Comparison of ENCODE assay signal across 15 cellular contexts in the genomic region with DNA sequence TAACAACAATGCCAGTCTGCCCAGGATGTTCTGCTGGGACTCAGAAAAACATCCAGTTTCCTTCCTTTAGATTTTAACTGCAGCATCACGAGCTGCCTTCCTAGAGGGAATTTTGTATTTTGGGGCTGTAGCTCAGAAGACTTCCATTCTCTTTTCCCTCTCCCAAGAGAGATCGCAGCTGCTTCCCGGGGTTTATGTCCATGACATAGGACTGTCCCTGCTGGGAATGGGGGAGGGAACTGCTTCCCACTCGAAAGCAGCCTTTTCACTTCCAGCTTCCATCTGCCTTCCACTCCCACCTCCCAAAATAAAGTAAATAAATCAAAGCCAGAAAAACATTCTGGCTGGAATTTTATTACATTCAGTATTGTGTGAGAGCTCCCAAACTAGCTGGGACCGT. TPM values are rescaled to one million over a fixed set of nuclear protein-coding genes. Genes with fewer than 3 reads are reported as not detected.
DNase-seq lines count a peak whose midpoint lies in the region; ATAC-seq and TF ChIP-seq lines count a peak whose summit lies in the region.
"Had no signal": no experiment of that assay in that cellular context is flagged by ENCODE, and none has a peak within 500 bp of the region (broad histone marks: within the 10 kb centered on the region; RNA-seq: fewer than 3 reads in every experiment).

No MANE protein-coding gene starts in this region.

- in situ Hi-C loops in HAP-1 (cut with MboI; ENCODE audit: low sequenced_read_pairs), result loop anchor here (25.0 kb wide), 1 partner anchor 649 kb away; no protein-coding TSS in a partner anchor

- no peak for TF ChIP-seq POLR2A in sigmoid colon (IDR thresholded peaks at IDR 0.05)

- H3K9me3 ChIP-seq in AG04450 (ENCODE audit: control insufficient read depth, insufficient read depth, low read length) (no peaks in the 10 kb centered on the region), T-helper 17 cell (ENCODE audit: control insufficient read depth, low read length, poor library complexity, severe bottlenecking) (no peaks in the 10 kb centered on the region), right atrium auricular region (no peaks in the 10 kb centered on the region), sigmoid colon (no peaks in the 10 kb centered on the region), HAP-1 (no peaks in the 10 kb centered on the region)

- no peak for ATAC-seq in T-helper 17 cell
- ATAC-seq: activated CD4-positive, alpha-beta T cell treated with anti-CD3 and anti-CD28 coated beads for 36 hours; activated T-helper 17 cell treated with anti-CD3 and anti-CD28 coated beads, Interleukin-2, amount 50 U/mL, for 72 hours had no signal

- H3K4me3 ChIP-seq in AG04450 (ENCODE audit: low read depth, low read length) (no peak overlapping the region), right atrium auricular region (no peak overlapping the region), sigmoid colon (no peak overlapping the region), HAP-1 (no peak overlapping the region)

- DNase-seq in AG04450 (ENCODE audit: low read depth, low spot score) (no peak), T-helper 17 cell (no peak), right atrium auricular region (ENCODE audit: low spot score) (no peak), sigmoid colon (no peak), DMS153 (lab: John Stamatoyannopoulos, UW) (no peak), HuH-7 (ENCODE audit: low spot score) (no peak), HAP-1 (ENCODE audit: low spot score in 2 of 2) (no peak), NCI-H82 (lab: John Stamatoyannopoulos, UW) (no peak)
- DNase-seq: activated CD4-positive, alpha-beta T cell treated with anti-CD3 and anti-CD28 coated beads for 36 hours; AML-193; central memory CD4-positive, alpha-beta T cell; NCI-H446; occipital lobe; stimulated activated CD4-positive, alpha-beta T cell treated with anti-CD3 and anti-CD28 coated beads, Interleukin-4, amount 100 ng/mL, for 24 hours had no signal

- CTCF ChIA-PET in AG04450 (lab: Charles Lee), result interaction anchor here (1.1 to 3.9 kb wide), 5 partner anchors 9 to 238 kb away, joined by 3 to 29 read pairs (median 3); no protein-coding TSS in a partner anchor

- no peaks in the 10 kb centered on the region for H3K27me3 Mint-ChIP-seq in T-helper 17 cell
- H3K27me3 Mint-ChIP-seq: activated CD4-positive, alpha-beta T cell treated with anti-CD3 and anti-CD28 coated beads for 36 hours; activated T-helper 17 cell treated with anti-CD3 and anti-CD28 coated beads, Interleukin-2, amount 50 U/mL, for 72 hours had no signal

- POLR2A ChIA-PET in AG04450 (lab: Yijun Ruan, JAX), result interaction anchor here (1.0 to 1.7 kb wide), 5 partner anchors 8 to 138 kb away, joined by 3 to 6 read pairs (median 5); a partner anchor contains a TSS

- peaks cover 33% of the 10 kb centered on the region for H3K4me1 Mint-ChIP-seq in T-helper 17 cell

- peak overlapping the region; percentile 69 for H3K27ac ChIP-seq in AG04450 (ENCODE audit: low read depth, low read length)
- H3K27ac ChIP-seq in right atrium auricular region, result peak overlapping the region; percentile 78 to 79
- H3K27ac ChIP-seq in sigmoid colon, result peak overlapping the region; percentile 70 to 84 (median 77)

- no peak overlapping the region for H3K4me3 Mint-ChIP-seq in T-helper 17 cell
- H3K4me3 Mint-ChIP-seq: activated CD4-positive, alpha-beta T cell treated with anti-CD3 and anti-CD28 coated beads for 36 hours; activated T-helper 17 cell treated with anti-CD3 and anti-CD28 coated beads, Interleukin-2, amount 50 U/mL, for 72 hours had no signal

- WGBS in sigmoid colon, 2 donors, result 67% methylated on average over 5 of the region's 5 CpGs

- peaks cover 0 to 60% of the 10 kb centered on the region in 2 donors for H3K4me1 ChIP-seq in right atrium auricular region
- H3K4me1 ChIP-seq in sigmoid colon, result peaks cover 0 to 76% (median 64%) of the 10 kb centered on the region in 4 donors
- H3K4me1 ChIP-seq in HAP-1, result no peaks in the 10 kb centered on the region

- peak overlapping the region; percentile 79 for H3K27ac Mint-ChIP-seq in T-helper 17 cell
- H3K27ac Mint-ChIP-seq: activated CD4-positive, alpha-beta T cell treated with anti-CD3 and anti-CD28 coated beads for 36 hours; activated T-helper 17 cell treated with anti-CD3 and anti-CD28 coated beads, Interleukin-2, amount 50 U/mL, for 72 hours had no signal

- intact Hi-C loops in sigmoid colon (cut with DNase I), result no loop called here

- TF ChIP-seq CTCF in AG04450 (IDR thresholded peaks at IDR 0.05; ENCODE audit: low read depth, low read length) (no peak), right atrium auricular region (IDR thresholded peaks at IDR 0.05) (no peak), sigmoid colon (IDR thresholded peaks at IDR 0.05) (no peak)

- H3K27me3 ChIP-seq in AG04450 (ENCODE audit: control insufficient read depth, insufficient read depth, low read length) (no peaks in the 10 kb centered on the region), right atrium auricular region (no peaks in the 10 kb centered on the region), sigmoid colon (no peaks in the 10 kb centered on the region), HAP-1 (ENCODE audit: low read depth) (no peaks in the 10 kb centered on the region)

- peaks cover 2% of the 10 kb centered on the region for H3K36me3 Mint-ChIP-seq in T-helper 17 cell (ENCODE audit: low read depth)

- no peak for TF ChIP-seq EP300 in sigmoid colon (IDR thresholded peaks at IDR 0.05)

- no peaks in the 10 kb centered on the region for H3K36me3 ChIP-seq in right atrium auricular region
- H3K36me3 ChIP-seq in sigmoid colon, result no peaks in the 10 kb centered on the region
- H3K36me3 ChIP-seq in HAP-1 (replicated peaks), result no peaks in the 10 kb centered on the region

RNA-seq across cellular contexts. Expression of a gene that starts 52.4 kb away (rescaled TPM):
- 87.3 and 95.0 TPM in 2 replicates for polyA plus RNA-seq in AG04450 (2011; rRNA removed)
- 108 and 116 TPM in 2 replicates for polyA minus RNA-seq in AG04450 (2011; rRNA and poly(A)+ RNA removed)
- total RNA-seq in T-helper 17 cell, result 100 to 1,000 TPM; 141 to 233 TPM
- total RNA-seq in right atrium auricular region, result 100 to 1,000 TPM in 1 of 2 donors, 10 to 100 TPM in 1; 66.7 to 106 TPM
- 100 to 1,000 TPM in 1 of 4 donors, 10 to 100 TPM in 3; 65.3 to 185 (median 82.1) TPM for total RNA-seq in sigmoid colon
- polyA plus RNA-seq in sigmoid colon, result 10 to 100 TPM; 16.2 to 22.5 (median 17.3) TPM
